Comparison of ENCODE assay signal across 8 cellular contexts in genomic region chr9:98998441-98999151, GRCh38. TPM values are rescaled to one million over a fixed set of nuclear protein-coding genes. Genes with fewer than 3 reads are reported as not detected.
A peak's percentile ranks its signal among the peaks of the same experiment; 100 is the strongest.
DNase-seq lines count a peak whose midpoint lies in the region; ATAC-seq and TF ChIP-seq lines count a peak whose summit lies in the region.

No MANE protein-coding gene starts in this region.

- peak; percentile 76 for DNase-seq in GM10266 (ENCODE audit: extremely low spot score)
- peak; percentile 12 for DNase-seq in SHP77 treated with DMSO at 0.1 percent for 48 hours (lab: John Stamatoyannopoulos, UW)
- peak; percentile 23 for DNase-seq in activated naive CD8-positive, alpha-beta T cell treated with anti-CD3 and anti-CD28 coated beads, Interleukin-2, amount 50 U/mL, for 16 hours (ENCODE audit: low read depth, low spot score)
- DNase-seq in heart right ventricle: peak; percentile 89 to 91
- DNase-seq in progenitor cell of endocrine pancreas (ENCODE audit: low spot score, unreplicated experiment): peak; percentile 76

- 4 to 5% methylated on average over 19 of the region's 19 CpGs for WGBS in heart right ventricle, 2 donors

- H3K9me3 Mint-ChIP-seq in progenitor cell of endocrine pancreas (ENCODE audit: low read depth): no peaks in the 10 kb centered on the region

- peaks cover 0 to 72% (median 0%) of the 10 kb centered on the region in 9 donors for H3K36me3 ChIP-seq in heart right ventricle

- H3K4me1 ChIP-seq in heart right ventricle: peaks cover 26 to 75% (median 67%) of the 10 kb centered on the region in 9 donors

- TF ChIP-seq CTCF in GM10266 (IDR thresholded peaks at IDR 0.05; ENCODE audit: control insufficient read depth, insufficient read depth, low read depth, missing control alignments) (peak; percentile 77), heart right ventricle (IDR thresholded peaks at IDR 0.05) (peak; percentile 82 to 97 (median 93)), progenitor cell of endocrine pancreas (IDR thresholded peaks at IDR 0.05; ENCODE audit: unreplicated experiment) (peak; percentile 92)

- ATAC-seq in HG02981 (IDR thresholded peaks at IDR 0.05; ENCODE audit: unreplicated experiment) (peak; percentile 56), heart right ventricle (peak; percentile 82 to 92 (median 88)), GM18517 (IDR thresholded peaks at IDR 0.05; ENCODE audit: unreplicated experiment) (no peak), GM21423 (IDR thresholded peaks at IDR 0.05; ENCODE audit: unreplicated experiment) (no peak)

- peak overlapping the region in 1 of 10 donors; percentile 10 for H3K4me3 ChIP-seq in heart right ventricle

- peaks cover 7% of the 10 kb centered on the region for H3K4me1 Mint-ChIP-seq in progenitor cell of endocrine pancreas (ENCODE audit: low read depth)

- H3K4me3 Mint-ChIP-seq in progenitor cell of endocrine pancreas (ENCODE audit: low read depth): peak overlapping the region; percentile 7

- H3K27ac Mint-ChIP-seq in progenitor cell of endocrine pancreas: no peak overlapping the region

- peak overlapping the region; percentile 58 to 92 (median 79) for H3K27ac ChIP-seq in heart right ventricle

- peaks cover 26% of the 10 kb centered on the region for H3K27me3 Mint-ChIP-seq in progenitor cell of endocrine pancreas

- peaks cover 0 to 5% (median 0%) of the 10 kb centered on the region in 7 donors for H3K27me3 ChIP-seq in heart right ventricle

- H3K36me3 Mint-ChIP-seq in progenitor cell of endocrine pancreas (ENCODE audit: insufficient read depth): no peaks in the 10 kb centered on the region

- intact Hi-C loops in heart right ventricle (cut with DNase I): loop anchor here in 8 of 10 donors (1.0 to 5.0 kb wide), 8 partner anchors 24 to 151 kb away; no protein-coding TSS in a partner anchor

- no peaks in the 10 kb centered on the region for H3K9me3 ChIP-seq in heart right ventricle

RNA-seq across cellular contexts. Expression of gene COL15A1, which starts 54.9 kb away (rescaled TPM):
- 10 to 100 TPM; 31.0 to 64.8 (median 52.9) TPM for total RNA-seq in heart right ventricle
- polyA plus RNA-seq in heart right ventricle: 10 to 100 TPM; 25.6 to 27.0 TPM
- not detected in 2 replicates for total RNA-seq in progenitor cell of endocrine pancreas

Comparison
In these comparisons a context has a peak if more than half of its experiments do, and no peak if none do; other contexts are left out.
1. DNase-seq: peak in every context shown above with its lines; median percentile 90 in heart right ventricle; 76 in GM10266; 76 in progenitor cell of endocrine pancreas; 23 in activated naive CD8-positive, alpha-beta T cell treated with anti-CD3 and anti-CD28 coated beads, Interleukin-2, amount 50 U/mL, for 16 hours; 12 in SHP77 treated with DMSO at 0.1 percent for 48 hours.
2. ATAC-seq: peak in HG02981 (single experiment) and heart right ventricle (8 of 8); none in GM18517 (single experiment) and GM21423 (single experiment).
3. RNA of gene COL15A1, which starts 54.9 kb away (total RNA-seq): 31.0 to 64.8 TPM in heart right ventricle; not detected in progenitor cell of endocrine pancreas; every median in the first group is over 10 times any median in the second.
4. Peak in every context shown above with its lines, with median percentiles within 50 percentile points of each other: CTCF ChIP-seq.